27 cellular contexts compared by ENCODE assay signal in the genomic region with DNA sequence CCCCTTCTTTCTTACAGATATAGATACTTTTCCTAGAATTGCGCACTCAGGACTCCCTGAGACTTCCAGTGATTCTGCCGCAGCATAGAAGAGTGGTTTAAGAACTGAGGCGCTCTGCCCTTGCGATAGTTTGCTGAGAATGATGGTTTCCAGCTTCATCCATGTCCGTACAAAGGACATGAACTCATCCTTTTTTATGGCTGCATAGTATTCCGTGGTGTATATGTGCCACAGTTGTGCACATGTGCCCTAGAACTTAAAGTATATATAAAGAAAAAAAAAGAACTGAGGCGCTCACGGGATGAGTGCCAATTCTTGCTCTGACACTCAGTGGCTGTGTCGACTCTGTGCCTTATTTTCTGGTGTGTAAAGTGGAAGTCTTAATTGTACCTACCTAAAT.
"Had no signal": no experiment of that assay in that cellular context is flagged by ENCODE, and none has a peak within 500 bp of the region (broad histone marks: within the 10 kb centered on the region; RNA-seq: fewer than 3 reads in every experiment).

No MANE protein-coding gene starts in this region.

- ATAC-seq: foreskin keratinocyte, left lung, pancreas, psoas muscle, right cardiac atrium, T-cell had no signal

- H3K36me3 Mint-ChIP-seq: naive B cell, T-cell had no signal

- H3K4me3 ChIP-seq: adrenal gland, lung had no signal

- H3K27ac ChIP-seq: adrenal gland, ascending aorta, brain microvascular endothelial cell, foreskin keratinocyte, left lung, neutrophil, pancreas, psoas muscle, thyroid gland had no signal

- DNase-seq: activated B cell treated with CpG ODN at 0.5 μM for 24 hours; activated CD4-positive, alpha-beta memory T cell treated with anti-CD3 and anti-CD28 coated beads, Interleukin-2, amount 10 ng/mL, durations not matched to agents 7 days and 5 days; activated CD4-positive, alpha-beta T cell treated with anti-CD3 and anti-CD28 coated beads for 4 hours; activated gamma-delta T cell treated with Interleukin-2 at 50 U/mL for 16 hours; adrenal gland; brain microvascular endothelial cell; caudate nucleus; dermis blood vessel endothelial cell; effector CD8-positive, alpha-beta T cell; foreskin keratinocyte; kidney glomerular epithelial cell; left lung; naive B cell; pancreas; psoas muscle; right cardiac atrium; stimulated activated CD4-positive, alpha-beta T cell treated with anti-CD3 and anti-CD28 coated beads, Interleukin-12 subunit alpha, Interleukin-12 subunit beta, amount 100 ng/mL, for 4 hours; stimulated activated CD4-positive, alpha-beta T cell treated with anti-CD3 and anti-CD28 coated beads, Interleukin-4, amount 100 ng/mL, for 4 hours; substantia nigra; T-cell; T1000; thyroid gland had no signal

- H3K4me1 ChIP-seq: foreskin keratinocyte, psoas muscle had no signal

- H3K9me3 Mint-ChIP-seq: activated B cell treated with CpG ODN at 0.5 μM for 24 hours; activated naive CD4-positive, alpha-beta T cell treated with anti-CD3 and anti-CD28 coated beads, Interleukin-2, amount 50 U/mL, for 24 hours; stimulated activated naive CD8-positive, alpha-beta T cell treated with anti-CD3 and anti-CD28 coated beads, Interleukin-15, Interleukin-2, amounts not matched to agents 100 ng/mL and 50 ng/mL, for 24 hours; T-cell had no signal

- H3K9me3 ChIP-seq: adrenal gland, ascending aorta, left lung, neutrophil, pancreas, psoas muscle, thyroid gland had no signal

- H3K27ac Mint-ChIP-seq: activated B cell treated with CpG ODN at 0.5 μM for 24 hours; activated CD4-positive, alpha-beta memory T cell treated with anti-CD3 and anti-CD28 coated beads, Interleukin-2, amount 10 ng/mL, durations not matched to agents 7 days and 5 days; activated naive CD4-positive, alpha-beta T cell treated with anti-CD3 and anti-CD28 coated beads, Interleukin-2, amount 50 U/mL, for 24 hours; stimulated activated naive CD8-positive, alpha-beta T cell treated with anti-CD3 and anti-CD28 coated beads, Interleukin-15, Interleukin-2, amounts not matched to agents 100 ng/mL and 50 ng/mL, for 24 hours; T-cell had no signal

- H3K27me3 Mint-ChIP-seq: activated B cell treated with CpG ODN at 0.5 μM for 24 hours, naive B cell had no signal

- H3K36me3 ChIP-seq: adrenal gland, ascending aorta, brain microvascular endothelial cell, neutrophil, pancreas, thyroid gland had no signal

- H3K27me3 ChIP-seq: adrenal gland, ascending aorta, brain microvascular endothelial cell, pancreas, thyroid gland had no signal
